In genomic region chr9:94167055-94167346, GRCh38 we compare ENCODE assay signal across 8 cellular contexts.
A peak's percentile ranks its signal among the peaks of the same experiment; 100 is the strongest.
DNase-seq lines count a peak whose midpoint lies in the region; ATAC-seq and TF ChIP-seq lines count a peak whose summit lies in the region.

No MANE protein-coding gene starts in this region.

- TF ChIP-seq EP300 in neural cell (conservative IDR thresholded peaks at IDR 0.05; ENCODE audit: poor library complexity, severe bottlenecking) = no peak

- H3K27ac ChIP-seq in dorsolateral prefrontal cortex = peak overlapping the region; percentile 66 to 100 (median 98)
- H3K27ac ChIP-seq in neural cell (ENCODE audit: low read length) = peak overlapping the region; percentile 84

- H3K4me2 ChIP-seq in neural cell (ENCODE audit: low read length) = peak overlapping the region; percentile 81

- peak overlapping the region; percentile 73 for H3K9ac ChIP-seq in neural cell (ENCODE audit: low read length)

- H3K79me2 ChIP-seq in neural cell (replicated peaks; ENCODE audit: insufficient read depth, low read length) = peaks cover 51% of the 10 kb centered on the region

- H3K9me3 ChIP-seq in MG63 (no peaks in the 10 kb centered on the region), neural cell (ENCODE audit: low read length) (no peaks in the 10 kb centered on the region)

- TF ChIP-seq CTCF in GM12875 (IDR thresholded peaks at IDR 0.05; ENCODE audit: borderline replicate concordance, insufficient read depth, low read depth, low read length) = no peak
- no peak for TF ChIP-seq CTCF in dorsolateral prefrontal cortex (IDR thresholded peaks at IDR 0.05 in 54 of 56, conservative IDR thresholded peaks at IDR 0.05 in 2 of 56; ENCODE audit: low read depth in 1 of 56, partially characterized antibody in 56 of 56)
- no peak for TF ChIP-seq CTCF in neural cell (IDR thresholded peaks at IDR 0.05; ENCODE audit: poor library complexity, severe bottlenecking)

- H3K4me3 ChIP-seq in GM12875 (ENCODE audit: low read depth, low read length) = peak overlapping the region; percentile 92
- peak overlapping the region; percentile 72 for H3K4me3 ChIP-seq in MG63
- H3K4me3 ChIP-seq in dorsolateral prefrontal cortex = peak overlapping the region; percentile 63 to 99 (median 86)
- peak overlapping the region; percentile 95 for H3K4me3 ChIP-seq in neural cell (ENCODE audit: low read length)

- no peak for TF ChIP-seq RAD21 in neural cell (conservative IDR thresholded peaks at IDR 0.05)

- no peaks in the 10 kb centered on the region for H3K9me2 ChIP-seq in neural cell (ENCODE audit: insufficient read depth, low read length)

- H4K20me1 ChIP-seq in neural cell (ENCODE audit: insufficient read depth) = peaks cover 3% of the 10 kb centered on the region

- H2AFZ ChIP-seq in neural cell (ENCODE audit: low read depth, low read length) = no peak overlapping the region

- H3F3A ChIP-seq in neural cell (ENCODE audit: insufficient read depth, low read length, poor library complexity, severe bottlenecking) = no peaks in the 10 kb centered on the region

- H3K27me3 ChIP-seq in MG63 = no peaks in the 10 kb centered on the region
- no peaks in the 10 kb centered on the region for H3K27me3 ChIP-seq in dorsolateral prefrontal cortex
- no peaks in the 10 kb centered on the region for H3K27me3 ChIP-seq in neural cell (ENCODE audit: insufficient read depth, low read depth, low read length)

- H3K36me3 ChIP-seq in MG63 = peaks cover 42% of the 10 kb centered on the region
- no peaks in the 10 kb centered on the region for H3K36me3 ChIP-seq in neural cell (ENCODE audit: insufficient read depth, low read length)

- ATAC-seq in HG03442 (IDR thresholded peaks at IDR 0.05; ENCODE audit: unreplicated experiment) (no peak), GM21825 (IDR thresholded peaks at IDR 0.05; ENCODE audit: unreplicated experiment) (no peak), HG03521 (IDR thresholded peaks at IDR 0.05; ENCODE audit: unreplicated experiment) (no peak), GM21390 (IDR thresholded peaks at IDR 0.05; ENCODE audit: unreplicated experiment) (no peak)

- intact Hi-C loops in dorsolateral prefrontal cortex (cut with DNase I) = loop anchor here (5.0 to 10.0 kb wide), 4 partner anchors 45 to 132 kb away; partner anchors contain the start of gene PTPDC1 (in 1 of the 2)

- DNase-seq in MG63 (no peak), dorsolateral prefrontal cortex (peak in 1 of 10 donors; percentile 60)

TF ChIP-seq in neural cell, 6 proteins besides CTCF, POLR2A, EP300 and RAD21:
- TF ChIP-seq REST (IDR thresholded peaks at IDR 0.05; ENCODE audit: borderline replicate concordance) (peak; percentile 9), POLR2AphosphoS5 (IDR thresholded peaks at IDR 0.05) (no peak)
